In genomic region chr3:160134964-160135363, GRCh38 we compare ENCODE assay signal across 1 cellular context.
TF ChIP-seq lines count a peak whose summit lies in the region.

No MANE protein-coding gene starts in this region.

TF ChIP-seq in K562, 482 proteins besides CTCF, POLR2A, EP300 and RAD21 (continued from another document):
- TF ChIP-seq ATF2 (CRISPR knock-in tag; IDR thresholded peaks at IDR 0.05) (no peak), KDM1A (IDR thresholded peaks at IDR 0.05) (no peak), ZNF785 (CRISPR knock-in tag; IDR thresholded peaks at IDR 0.05) (no peak)
